ENCODE assay signal across 8 cellular contexts in genomic region chr1:205918955-205919746, GRCh38. TPM values are rescaled to one million over a fixed set of nuclear protein-coding genes. Genes with fewer than 3 reads are reported as not detected.
A peak's percentile ranks its signal among the peaks of the same experiment; 100 is the strongest.
DNase-seq lines count a peak whose midpoint lies in the region; ATAC-seq and TF ChIP-seq lines count a peak whose summit lies in the region.

No MANE protein-coding gene starts in this region.

- H3K9me3 ChIP-seq in CD4-positive, alpha-beta T cell (ENCODE audit: control insufficient read depth, low read length), result no peaks in the 10 kb centered on the region

- H3K36me3 Mint-ChIP-seq in CD4-positive, alpha-beta T cell (ENCODE audit: low read depth), result no peaks in the 10 kb centered on the region

- H3K27me3 Mint-ChIP-seq in CD4-positive, alpha-beta T cell, result peaks cover under 1% of the 10 kb centered on the region

- ATAC-seq in CD4-positive, alpha-beta T cell (ENCODE audit: poor library complexity), result peak; percentile 57
- no peak for ATAC-seq in GM21526 (IDR thresholded peaks at IDR 0.05; ENCODE audit: low FRiP score, unreplicated experiment)

- CTCF ChIA-PET in CD4-positive, alpha-beta T cell (lab: Charles Lee), result interaction anchor here (0.6 to 2.4 kb wide), 4 partner anchors 58 to 260 kb away, joined by 3 to 10 read pairs (median 9); partner anchors contain the start of gene RAB7B
- CTCF ChIA-PET in HEK293T (lab: Yijun Ruan, JAX), result interaction anchor here (0.6 to 7.4 kb wide), 12 partner anchors 12 to 260 kb away, joined by 3 to 197 read pairs (median 3); no protein-coding TSS in a partner anchor

- H3K27me3 ChIP-seq in CD4-positive, alpha-beta T cell (ENCODE audit: control insufficient read depth, insufficient read depth, low read length), result no peaks in the 10 kb centered on the region

- POLR2A ChIA-PET in CD4-positive, alpha-beta T cell (lab: Charles Lee), result no interaction called here
- POLR2A ChIA-PET in HEK293T (lab: Yijun Ruan, JAX), result interaction anchor here (2.0 kb wide), 1 partner anchor 58 kb away, joined by 10 read pairs; no protein-coding TSS in a partner anchor

- no peak overlapping the region for H3K27ac ChIP-seq in CD4-positive, alpha-beta T cell (ENCODE audit: low read depth, low read length)

- DNase-seq in CD4-positive, alpha-beta T cell, result peak; percentile 33 to 67 (median 54)
- peak; percentile 89 for DNase-seq in HEK293T (ENCODE audit: extremely low spot score)
- peak; percentile 51 for DNase-seq in NCI-H345 treated with DMSO at 0.1 percent for 48 hours (lab: John Stamatoyannopoulos, UW; ENCODE audit: unreplicated experiment)
- DNase-seq in activated CD4-positive, alpha-beta T cell treated with anti-CD3 and anti-CD28 coated beads for 1 hour, result peak; percentile 42
- peak; percentile 71 for DNase-seq in cerebellum (ENCODE audit: low spot score)
- DNase-seq in left kidney (ENCODE audit: low read depth, low spot score), result peak; percentile 86
- peak; percentile 69 to 73 for DNase-seq in stimulated activated CD4-positive, alpha-beta T cell treated with anti-CD3 and anti-CD28 coated beads, Interleukin-2, amount 100 ng/mL, for 48 hours

- no peaks in the 10 kb centered on the region for H3K4me1 Mint-ChIP-seq in CD4-positive, alpha-beta T cell (ENCODE audit: low read depth)

- intact Hi-C loops in CD4-positive, alpha-beta T cell (cut with DNase I, micrococcal nuclease), result loop anchor here (1.0 to 5.0 kb wide), 3 partner anchors 58 to 187 kb away; no protein-coding TSS in a partner anchor

- no peak overlapping the region for H3K27ac Mint-ChIP-seq in CD4-positive, alpha-beta T cell

- no peak overlapping the region for H3K4me3 Mint-ChIP-seq in CD4-positive, alpha-beta T cell

- no peaks in the 10 kb centered on the region for H3K9me3 Mint-ChIP-seq in CD4-positive, alpha-beta T cell

- peak; percentile 86 for TF ChIP-seq CTCF in CD4-positive, alpha-beta T cell (IDR thresholded peaks at IDR 0.05)

TF ChIP-seq in HEK293T, 16 proteins besides CTCF, POLR2A, EP300 and RAD21:
- no peak for TF ChIP-seq TARDBP (IDR thresholded peaks at IDR 0.05)
- no peak for TF ChIP-seq FOXA1 (IDR thresholded peaks at IDR 0.05)
- no peak for TF ChIP-seq NFRKB (IDR thresholded peaks at IDR 0.05)
- no peak for TF ChIP-seq SUZ12 (IDR thresholded peaks at IDR 0.05)
- TF ChIP-seq SP1 (IDR thresholded peaks at IDR 0.05), result no peak
- no peak for TF ChIP-seq FOXK2 (IDR thresholded peaks at IDR 0.05)
- no peak for TF ChIP-seq ELF4 (IDR thresholded peaks at IDR 0.05)
- TF ChIP-seq FOXM1 (IDR thresholded peaks at IDR 0.05; ENCODE audit: borderline replicate concordance), result no peak
- no peak for TF ChIP-seq ARNT (IDR thresholded peaks at IDR 0.05)
- no peak for TF ChIP-seq HDGF (IDR thresholded peaks at IDR 0.05; ENCODE audit: borderline replicate concordance)
- no peak for TF ChIP-seq LEF1 (IDR thresholded peaks at IDR 0.05; ENCODE audit: borderline replicate concordance)
- no peak for TF ChIP-seq L3MBTL2 (conservative IDR thresholded peaks at IDR 0.05)
- no peak for TF ChIP-seq ZNF384 (IDR thresholded peaks at IDR 0.05)
TF ChIP-seq in HEK293T: peak in this region for 0.

RNA-seq across cellular contexts. Expression of gene SLC26A9, which starts 24.1 kb away (rescaled TPM):
- total RNA-seq in CD4-positive, alpha-beta T cell, result not detected
- total RNA-seq in cerebellum, result not detected
